ENCODE assay signal across 1 cellular context in the genomic region with DNA sequence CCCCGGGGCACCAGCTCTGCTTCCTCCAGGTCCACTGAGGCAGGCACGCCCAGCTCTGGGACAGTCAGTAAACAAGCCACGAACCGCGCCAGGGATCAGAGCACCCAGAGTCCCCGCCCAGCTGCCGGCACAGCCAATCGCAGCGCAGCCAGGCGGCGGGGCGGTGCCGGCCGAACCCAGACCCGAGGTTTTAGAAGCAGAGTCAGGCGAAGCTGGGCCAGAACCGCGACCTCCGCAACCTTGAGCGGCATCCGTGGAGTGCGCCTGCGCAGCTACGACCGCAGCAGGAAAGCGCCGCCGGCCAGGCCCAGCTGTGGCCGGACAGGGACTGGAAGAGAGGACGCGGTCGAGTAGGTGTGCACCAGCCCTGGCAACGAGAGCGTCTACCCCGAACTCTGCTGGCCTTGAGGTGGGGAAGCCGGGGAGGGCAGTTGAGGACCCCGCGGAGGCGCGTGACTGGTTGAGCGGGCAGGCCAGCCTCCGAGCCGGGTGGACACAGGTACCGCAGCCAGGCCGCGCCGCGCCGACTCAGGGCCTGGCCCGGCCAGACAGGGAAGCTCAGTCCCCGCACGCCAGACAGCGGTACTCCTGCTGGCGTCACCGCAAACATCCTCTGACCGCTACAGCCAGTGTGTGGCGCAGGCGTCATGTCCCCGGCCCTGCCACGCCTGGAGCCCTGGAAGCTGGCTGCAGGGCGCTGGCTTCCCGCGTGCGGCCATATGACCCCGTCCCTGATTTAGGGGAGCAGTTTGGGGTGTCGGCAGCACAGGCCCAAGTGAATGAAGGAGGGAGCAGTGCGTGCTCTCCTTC.
TF ChIP-seq lines count a peak whose summit lies in the region.

A gene (plus strand): TSS at position 220 of the 810 bp plus-strand sequence. CDS start 1,485 bp downstream, outside the sequence.

TF ChIP-seq in HepG2, 621 proteins besides CTCF, POLR2A, EP300 and RAD21 (continued from another document and continues in another):
- TF ChIP-seq, protein P1, sequence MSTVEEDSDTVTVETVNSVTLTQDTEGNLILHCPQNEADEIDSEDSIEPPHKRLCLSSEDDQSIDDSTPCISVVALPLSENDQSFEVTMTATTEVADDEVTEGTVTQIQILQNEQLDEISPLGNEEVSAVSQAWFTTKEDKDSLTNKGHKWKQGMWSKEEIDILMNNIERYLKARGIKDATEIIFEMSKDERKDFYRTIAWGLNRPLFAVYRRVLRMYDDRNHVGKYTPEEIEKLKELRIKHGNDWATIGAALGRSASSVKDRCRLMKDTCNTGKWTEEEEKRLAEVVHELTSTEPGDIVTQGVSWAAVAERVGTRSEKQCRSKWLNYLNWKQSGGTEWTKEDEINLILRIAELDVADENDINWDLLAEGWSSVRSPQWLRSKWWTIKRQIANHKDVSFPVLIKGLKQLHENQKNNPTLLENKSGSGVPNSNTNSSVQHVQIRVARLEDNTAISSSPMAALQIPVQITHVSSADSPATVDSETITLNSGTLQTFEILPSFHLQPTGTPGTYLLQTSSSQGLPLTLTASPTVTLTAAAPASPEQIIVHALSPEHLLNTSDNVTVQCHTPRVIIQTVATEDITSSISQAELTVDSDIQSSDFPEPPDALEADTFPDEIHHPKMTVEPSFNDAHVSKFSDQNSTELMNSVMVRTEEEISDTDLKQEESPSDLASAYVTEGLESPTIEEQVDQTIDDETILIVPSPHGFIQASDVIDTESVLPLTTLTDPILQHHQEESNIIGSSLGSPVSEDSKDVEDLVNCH (CRISPR knock-in tag; IDR thresholded peaks at IDR 0.05) = no peak
- TF ChIP-seq ZNF879 (CRISPR knock-in tag; IDR thresholded peaks at IDR 0.05) = peak; percentile 60; the same call in 1 of the 2 replicates
- TF ChIP-seq, protein P2, sequence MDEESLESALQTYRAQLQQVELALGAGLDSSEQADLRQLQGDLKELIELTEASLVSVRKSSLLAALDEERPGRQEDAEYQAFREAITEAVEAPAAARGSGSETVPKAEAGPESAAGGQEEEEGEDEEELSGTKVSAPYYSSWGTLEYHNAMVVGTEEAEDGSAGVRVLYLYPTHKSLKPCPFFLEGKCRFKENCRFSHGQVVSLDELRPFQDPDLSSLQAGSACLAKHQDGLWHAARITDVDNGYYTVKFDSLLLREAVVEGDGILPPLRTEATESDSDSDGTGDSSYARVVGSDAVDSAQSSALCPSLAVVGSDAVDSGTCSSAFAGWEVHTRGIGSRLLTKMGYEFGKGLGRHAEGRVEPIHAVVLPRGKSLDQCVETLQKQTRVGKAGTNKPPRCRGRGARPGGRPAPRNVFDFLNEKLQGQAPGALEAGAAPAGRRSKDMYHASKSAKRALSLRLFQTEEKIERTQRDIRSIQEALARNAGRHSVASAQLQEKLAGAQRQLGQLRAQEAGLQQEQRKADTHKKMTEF (CRISPR knock-in tag; IDR thresholded peaks at IDR 0.05) = peak; percentile 87
- TF ChIP-seq, protein P3, sequence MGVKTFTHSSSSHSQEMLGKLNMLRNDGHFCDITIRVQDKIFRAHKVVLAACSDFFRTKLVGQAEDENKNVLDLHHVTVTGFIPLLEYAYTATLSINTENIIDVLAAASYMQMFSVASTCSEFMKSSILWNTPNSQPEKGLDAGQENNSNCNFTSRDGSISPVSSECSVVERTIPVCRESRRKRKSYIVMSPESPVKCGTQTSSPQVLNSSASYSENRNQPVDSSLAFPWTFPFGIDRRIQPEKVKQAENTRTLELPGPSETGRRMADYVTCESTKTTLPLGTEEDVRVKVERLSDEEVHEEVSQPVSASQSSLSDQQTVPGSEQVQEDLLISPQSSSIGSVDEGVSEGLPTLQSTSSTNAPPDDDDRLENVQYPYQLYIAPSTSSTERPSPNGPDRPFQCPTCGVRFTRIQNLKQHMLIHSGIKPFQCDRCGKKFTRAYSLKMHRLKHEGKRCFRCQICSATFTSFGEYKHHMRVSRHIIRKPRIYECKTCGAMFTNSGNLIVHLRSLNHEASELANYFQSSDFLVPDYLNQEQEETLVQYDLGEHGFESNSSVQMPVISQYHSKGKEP (CRISPR knock-in tag; IDR thresholded peaks at IDR 0.05) = peak; percentile 59; the same call in 1 of the 2 replicates
- TF ChIP-seq REPIN1 (CRISPR knock-in tag; IDR thresholded peaks at IDR 0.05; ENCODE audit: borderline replicate concordance, low read depth) = peak; percentile 69; the same call in 1 of the 2 replicates
- peak; percentile 50; the same call in 1 of the 2 replicates for TF ChIP-seq REXO4 (CRISPR knock-in tag; IDR thresholded peaks at IDR 0.05; ENCODE audit: borderline replicate concordance)
- TF ChIP-seq, protein P4, sequence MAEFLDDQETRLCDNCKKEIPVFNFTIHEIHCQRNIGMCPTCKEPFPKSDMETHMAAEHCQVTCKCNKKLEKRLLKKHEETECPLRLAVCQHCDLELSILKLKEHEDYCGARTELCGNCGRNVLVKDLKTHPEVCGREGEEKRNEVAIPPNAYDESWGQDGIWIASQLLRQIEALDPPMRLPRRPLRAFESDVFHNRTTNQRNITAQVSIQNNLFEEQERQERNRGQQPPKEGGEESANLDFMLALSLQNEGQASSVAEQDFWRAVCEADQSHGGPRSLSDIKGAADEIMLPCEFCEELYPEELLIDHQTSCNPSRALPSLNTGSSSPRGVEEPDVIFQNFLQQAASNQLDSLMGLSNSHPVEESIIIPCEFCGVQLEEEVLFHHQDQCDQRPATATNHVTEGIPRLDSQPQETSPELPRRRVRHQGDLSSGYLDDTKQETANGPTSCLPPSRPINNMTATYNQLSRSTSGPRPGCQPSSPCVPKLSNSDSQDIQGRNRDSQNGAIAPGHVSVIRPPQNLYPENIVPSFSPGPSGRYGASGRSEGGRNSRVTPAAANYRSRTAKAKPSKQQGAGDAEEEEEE (CRISPR knock-in tag; IDR thresholded peaks at IDR 0.05; ENCODE audit: borderline replicate concordance) = peak; percentile 84; the same call in 1 of the 2 replicates
- peak; percentile 16; the same call in 1 of the 2 replicates for TF ChIP-seq MIER2 (CRISPR knock-in tag; IDR thresholded peaks at IDR 0.05)
- TF ChIP-seq, protein P5, sequence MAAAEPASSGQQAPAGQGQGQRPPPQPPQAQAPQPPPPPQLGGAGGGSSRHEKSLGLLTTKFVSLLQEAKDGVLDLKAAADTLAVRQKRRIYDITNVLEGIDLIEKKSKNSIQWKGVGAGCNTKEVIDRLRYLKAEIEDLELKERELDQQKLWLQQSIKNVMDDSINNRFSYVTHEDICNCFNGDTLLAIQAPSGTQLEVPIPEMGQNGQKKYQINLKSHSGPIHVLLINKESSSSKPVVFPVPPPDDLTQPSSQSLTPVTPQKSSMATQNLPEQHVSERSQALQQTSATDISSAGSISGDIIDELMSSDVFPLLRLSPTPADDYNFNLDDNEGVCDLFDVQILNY (CRISPR knock-in tag; conservative IDR thresholded peaks at IDR 0.05) = no peak; the same call in 1 of the 2 replicates
- no peak for TF ChIP-seq ASH2L (IDR thresholded peaks at IDR 0.05; ENCODE audit: insufficient read length, low read depth, low read length)
- peak; percentile 79; the same call in 1 of the 2 replicates for TF ChIP-seq ZNF383 (CRISPR knock-in tag; IDR thresholded peaks at IDR 0.05; ENCODE audit: borderline replicate concordance)
- TF ChIP-seq, protein P6, sequence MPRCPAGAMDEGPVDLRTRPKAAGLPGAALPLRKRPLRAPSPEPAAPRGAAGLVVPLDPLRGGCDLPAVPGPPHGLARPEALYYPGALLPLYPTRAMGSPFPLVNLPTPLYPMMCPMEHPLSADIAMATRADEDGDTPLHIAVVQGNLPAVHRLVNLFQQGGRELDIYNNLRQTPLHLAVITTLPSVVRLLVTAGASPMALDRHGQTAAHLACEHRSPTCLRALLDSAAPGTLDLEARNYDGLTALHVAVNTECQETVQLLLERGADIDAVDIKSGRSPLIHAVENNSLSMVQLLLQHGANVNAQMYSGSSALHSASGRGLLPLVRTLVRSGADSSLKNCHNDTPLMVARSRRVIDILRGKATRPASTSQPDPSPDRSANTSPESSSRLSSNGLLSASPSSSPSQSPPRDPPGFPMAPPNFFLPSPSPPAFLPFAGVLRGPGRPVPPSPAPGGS (CRISPR knock-in tag; IDR thresholded peaks at IDR 0.05) = peak; percentile 82; the same call in 1 of the 2 replicates
- peak; percentile 70; the same call in 1 of the 2 replicates for TF ChIP-seq ZNF160 (CRISPR knock-in tag; IDR thresholded peaks at IDR 0.05)
- TF ChIP-seq TRIM24 (CRISPR knock-in tag; IDR thresholded peaks at IDR 0.05) = no peak
- TF ChIP-seq, protein P7, sequence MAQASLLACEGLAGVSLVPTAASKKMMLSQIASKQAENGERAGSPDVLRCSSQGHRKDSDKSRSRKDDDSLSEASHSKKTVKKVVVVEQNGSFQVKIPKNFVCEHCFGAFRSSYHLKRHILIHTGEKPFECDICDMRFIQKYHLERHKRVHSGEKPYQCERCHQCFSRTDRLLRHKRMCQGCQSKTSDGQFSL (CRISPR knock-in tag; IDR thresholded peaks at IDR 0.05) = no peak
- 0 out of 2 replicates have a peak, but pooled peaks have one; percentile 37 for TF ChIP-seq ZSCAN30 (CRISPR knock-in tag; IDR thresholded peaks at IDR 0.05)
- TF ChIP-seq, protein P8, sequence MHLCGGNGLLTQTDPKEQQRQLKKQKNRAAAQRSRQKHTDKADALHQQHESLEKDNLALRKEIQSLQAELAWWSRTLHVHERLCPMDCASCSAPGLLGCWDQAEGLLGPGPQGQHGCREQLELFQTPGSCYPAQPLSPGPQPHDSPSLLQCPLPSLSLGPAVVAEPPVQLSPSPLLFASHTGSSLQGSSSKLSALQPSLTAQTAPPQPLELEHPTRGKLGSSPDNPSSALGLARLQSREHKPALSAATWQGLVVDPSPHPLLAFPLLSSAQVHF (CRISPR knock-in tag; IDR thresholded peaks at IDR 0.05) = peak; percentile 62; the same call in 1 of the 2 replicates
- no peak; the same call in 1 of the 2 replicates for TF ChIP-seq RARA (CRISPR knock-in tag; IDR thresholded peaks at IDR 0.05)
- TF ChIP-seq, protein P9, sequence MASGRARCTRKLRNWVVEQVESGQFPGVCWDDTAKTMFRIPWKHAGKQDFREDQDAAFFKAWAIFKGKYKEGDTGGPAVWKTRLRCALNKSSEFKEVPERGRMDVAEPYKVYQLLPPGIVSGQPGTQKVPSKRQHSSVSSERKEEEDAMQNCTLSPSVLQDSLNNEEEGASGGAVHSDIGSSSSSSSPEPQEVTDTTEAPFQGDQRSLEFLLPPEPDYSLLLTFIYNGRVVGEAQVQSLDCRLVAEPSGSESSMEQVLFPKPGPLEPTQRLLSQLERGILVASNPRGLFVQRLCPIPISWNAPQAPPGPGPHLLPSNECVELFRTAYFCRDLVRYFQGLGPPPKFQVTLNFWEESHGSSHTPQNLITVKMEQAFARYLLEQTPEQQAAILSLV (CRISPR knock-in tag; IDR thresholded peaks at IDR 0.05; ENCODE audit: borderline replicate concordance) = peak; percentile 86
- TF ChIP-seq, protein P10, sequence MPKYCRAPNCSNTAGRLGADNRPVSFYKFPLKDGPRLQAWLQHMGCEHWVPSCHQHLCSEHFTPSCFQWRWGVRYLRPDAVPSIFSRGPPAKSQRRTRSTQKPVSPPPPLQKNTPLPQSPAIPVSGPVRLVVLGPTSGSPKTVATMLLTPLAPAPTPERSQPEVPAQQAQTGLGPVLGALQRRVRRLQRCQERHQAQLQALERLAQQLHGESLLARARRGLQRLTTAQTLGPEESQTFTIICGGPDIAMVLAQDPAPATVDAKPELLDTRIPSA (CRISPR knock-in tag; IDR thresholded peaks at IDR 0.05; ENCODE audit: borderline replicate concordance) = peak; percentile 89
- TF ChIP-seq CREB1 (IDR thresholded peaks at IDR 0.05) = peak; percentile 70
- TF ChIP-seq CREB1 (CRISPR knock-in tag; IDR thresholded peaks at IDR 0.05) = no peak
- peak; percentile 45; the same call in 1 of the 2 replicates for TF ChIP-seq ZNF703 (CRISPR knock-in tag; IDR thresholded peaks at IDR 0.05; ENCODE audit: borderline replicate concordance)
- TF ChIP-seq WIZ (CRISPR knock-in tag; IDR thresholded peaks at IDR 0.05) = peak; percentile 90
- TF ChIP-seq MEF2D (CRISPR knock-in tag; IDR thresholded peaks at IDR 0.05) = peak; percentile 81
- TF ChIP-seq, protein P11, sequence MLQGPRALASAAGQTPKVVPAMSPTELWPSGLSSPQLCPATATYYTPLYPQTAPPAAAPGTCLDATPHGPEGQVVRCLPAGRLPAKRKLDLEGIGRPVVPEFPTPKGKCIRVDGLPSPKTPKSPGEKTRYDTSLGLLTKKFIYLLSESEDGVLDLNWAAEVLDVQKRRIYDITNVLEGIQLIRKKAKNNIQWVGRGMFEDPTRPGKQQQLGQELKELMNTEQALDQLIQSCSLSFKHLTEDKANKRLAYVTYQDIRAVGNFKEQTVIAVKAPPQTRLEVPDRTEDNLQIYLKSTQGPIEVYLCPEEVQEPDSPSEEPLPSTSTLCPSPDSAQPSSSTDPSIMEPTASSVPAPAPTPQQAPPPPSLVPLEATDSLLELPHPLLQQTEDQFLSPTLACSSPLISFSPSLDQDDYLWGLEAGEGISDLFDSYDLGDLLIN (CRISPR knock-in tag; IDR thresholded peaks at IDR 0.05; ENCODE audit: borderline replicate concordance) = peak; percentile 13; the same call in 1 of the 2 replicates
- TF ChIP-seq, protein P12, sequence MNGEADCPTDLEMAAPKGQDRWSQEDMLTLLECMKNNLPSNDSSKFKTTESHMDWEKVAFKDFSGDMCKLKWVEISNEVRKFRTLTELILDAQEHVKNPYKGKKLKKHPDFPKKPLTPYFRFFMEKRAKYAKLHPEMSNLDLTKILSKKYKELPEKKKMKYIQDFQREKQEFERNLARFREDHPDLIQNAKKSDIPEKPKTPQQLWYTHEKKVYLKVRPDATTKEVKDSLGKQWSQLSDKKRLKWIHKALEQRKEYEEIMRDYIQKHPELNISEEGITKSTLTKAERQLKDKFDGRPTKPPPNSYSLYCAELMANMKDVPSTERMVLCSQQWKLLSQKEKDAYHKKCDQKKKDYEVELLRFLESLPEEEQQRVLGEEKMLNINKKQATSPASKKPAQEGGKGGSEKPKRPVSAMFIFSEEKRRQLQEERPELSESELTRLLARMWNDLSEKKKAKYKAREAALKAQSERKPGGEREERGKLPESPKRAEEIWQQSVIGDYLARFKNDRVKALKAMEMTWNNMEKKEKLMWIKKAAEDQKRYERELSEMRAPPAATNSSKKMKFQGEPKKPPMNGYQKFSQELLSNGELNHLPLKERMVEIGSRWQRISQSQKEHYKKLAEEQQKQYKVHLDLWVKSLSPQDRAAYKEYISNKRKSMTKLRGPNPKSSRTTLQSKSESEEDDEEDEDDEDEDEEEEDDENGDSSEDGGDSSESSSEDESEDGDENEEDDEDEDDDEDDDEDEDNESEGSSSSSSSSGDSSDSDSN (CRISPR knock-in tag; IDR thresholded peaks at IDR 0.05) = peak; percentile 100
- TF ChIP-seq STAG1 (CRISPR knock-in tag; IDR thresholded peaks at IDR 0.05) = peak; percentile 65
- TF ChIP-seq MTF2 (CRISPR knock-in tag; IDR thresholded peaks at IDR 0.05; ENCODE audit: borderline replicate concordance) = no peak
- TF ChIP-seq ISL2 (CRISPR knock-in tag; IDR thresholded peaks at IDR 0.05) = peak; percentile 85
- TF ChIP-seq ZBTB20 (CRISPR knock-in tag; IDR thresholded peaks at IDR 0.05; ENCODE audit: borderline replicate concordance, low read depth) = peak; percentile 35
- no peak; the same call in 1 of the 2 replicates for TF ChIP-seq ZBTB42 (CRISPR knock-in tag; IDR thresholded peaks at IDR 0.05)
- no peak for TF ChIP-seq KDM5A (IDR thresholded peaks at IDR 0.05; ENCODE audit: borderline replicate concordance, low read length)
- no peak for TF ChIP-seq CHD2 (IDR thresholded peaks at IDR 0.05; ENCODE audit: low read depth, low read length)
- TF ChIP-seq ZNF350 (CRISPR knock-in tag; IDR thresholded peaks at IDR 0.05; ENCODE audit: borderline replicate concordance, low read depth) = peak; percentile 95; the same call in 1 of the 2 replicates
- no peak; the same call in 1 of the 2 replicates for TF ChIP-seq ZBTB38 (CRISPR knock-in tag; IDR thresholded peaks at IDR 0.05)
